ENCODE assay signal across 25 cellular contexts in genomic region chr4:131347816-131348215, GRCh38.
"Had no signal": no experiment of that assay in that cellular context is flagged by ENCODE, and none has a peak within 500 bp of the region (broad histone marks: within the 10 kb centered on the region; RNA-seq: fewer than 3 reads in every experiment).

No MANE protein-coding gene starts in this region.

- H3K79me2 ChIP-seq: hepatocyte had no signal

- H3K27ac ChIP-seq: epithelial cell of prostate, gastroesophageal sphincter, hepatocyte, left ventricle myocardium inferior, neutrophil, skin epidermis, testis, transverse colon, VCaP had no signal

- H3K4me2 ChIP-seq: hepatocyte had no signal

- H3K36me3 ChIP-seq: gastroesophageal sphincter, left ventricle myocardium inferior, neutrophil, transverse colon had no signal

- DNase-seq: activated CD4-positive, alpha-beta T cell treated with anti-CD3 and anti-CD28 coated beads for 4 hours; activated CD4-positive, alpha-beta T cell treated with anti-CD3 and anti-CD28 coated beads, Interleukin-2, amount 50 U/mL, for 4 hours; activated naive CD4-positive, alpha-beta T cell treated with Interleukin-2 at 50 U/mL for 16 hours; activated T-cell treated with anti-CD3 and anti-CD28 coated beads for 4 hours; activated T-cell treated with anti-CD3 and anti-CD28 coated beads, Interleukin-2, amount 50 U/mL, for 72 hours; anterior cingulate cortex; dermis blood vessel endothelial cell; effector CD4-positive, alpha-beta T cell; islet precursor cell; left ventricle myocardium inferior; naive B cell; nephron progenitor cell; stimulated activated CD4-positive, alpha-beta T cell treated with anti-CD3 and anti-CD28 coated beads, Interleukin-12 subunit alpha, Interleukin-12 subunit beta, amount 100 ng/mL, for 4 hours; stimulated activated CD4-positive, alpha-beta T cell treated with anti-CD3 and anti-CD28 coated beads, Interleukin-4, amount 100 ng/mL, for 1 hour; stimulated activated naive CD8-positive, alpha-beta T cell treated with anti-CD3 and anti-CD28 coated beads, Interleukin-15, Interleukin-2, amounts not matched to agents 100 U/mL and 50 U/mL, for 24 hours; testis; transverse colon had no signal

- H3K9me3 ChIP-seq: gastroesophageal sphincter, neutrophil, testis, transverse colon had no signal

- H2AFZ ChIP-seq: hepatocyte had no signal

- ATAC-seq: activated T-cell treated with anti-CD3 and anti-CD28 coated beads, Interleukin-2, amount 50 U/mL, for 72 hours; gastroesophageal sphincter; sciatic nerve; stimulated activated naive CD8-positive, alpha-beta T cell treated with anti-CD3 and anti-CD28 coated beads, Interleukin-15, Interleukin-2, amounts not matched to agents 100 U/mL and 50 U/mL, for 24 hours had no signal

- H3K4me1 ChIP-seq: gastroesophageal sphincter, left ventricle myocardium inferior, testis, transverse colon had no signal

- H3K27me3 ChIP-seq: gastroesophageal sphincter, hepatocyte, neutrophil, testis, transverse colon had no signal

- H3K4me3 ChIP-seq: gastroesophageal sphincter, hepatocyte, left ventricle myocardium inferior, lung, skin epidermis, testis, transverse colon had no signal
